In the genomic region with DNA sequence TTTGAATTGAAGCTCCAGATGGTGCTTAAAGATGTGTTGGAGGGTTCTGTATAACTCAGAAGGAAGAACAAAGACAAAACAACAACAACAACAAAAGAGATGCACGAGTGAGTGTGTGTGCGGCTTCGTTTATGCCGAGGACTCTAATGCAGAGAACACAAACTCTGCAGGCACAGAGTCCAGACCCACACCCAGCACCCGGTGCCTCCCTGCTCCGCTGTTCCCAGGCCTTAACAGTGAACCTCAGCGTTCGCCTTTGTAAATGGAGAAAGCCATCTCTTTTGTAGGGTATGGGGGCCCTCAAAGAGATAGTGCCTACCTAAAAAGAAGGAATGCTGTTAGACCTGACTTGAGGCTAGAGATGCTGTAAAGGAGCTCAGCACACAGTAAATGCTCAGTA, we compare ENCODE assay signal across 22 cellular contexts.
"Had no signal": no experiment of that assay in that cellular context is flagged by ENCODE, and none has a peak within 500 bp of the region (broad histone marks: within the 10 kb centered on the region; RNA-seq: fewer than 3 reads in every experiment).

No MANE protein-coding gene starts in this region.

- H2AFZ ChIP-seq: hepatocyte had no signal

- H3K27ac ChIP-seq: colonic mucosa, esophagus muscularis mucosa, foreskin keratinocyte, gastroesophageal sphincter, heart left ventricle, hepatocyte, lower lobe of right lung, prostate gland, right atrium auricular region, stomach, tibial artery had no signal

- DNase-seq: colonic mucosa; effector CD8-positive, alpha-beta T cell; foreskin keratinocyte; left cardiac atrium; left ventricle myocardium superior; lower lobe of right lung; stimulated activated CD4-positive, alpha-beta T cell treated with anti-CD3 and anti-CD28 coated beads, Interleukin-12 subunit alpha, Interleukin-12 subunit beta, amount 100 ng/mL, for 4 hours; stimulated activated CD4-positive, alpha-beta T cell treated with anti-CD3 and anti-CD28 coated beads, Interleukin-1b, Interleukin-23, amount 100 ng/mL, for 48 hours; stimulated activated CD4-positive, alpha-beta T cell treated with anti-CD3 and anti-CD28 coated beads, Interleukin-4, amount 100 ng/mL, for 1 hour; stimulated activated naive CD4-positive, alpha-beta T cell treated with Interleukin-2 at 50 U/mL for 16 hours; stomach had no signal

- H3K9me3 ChIP-seq: colonic mucosa, esophagus muscularis mucosa, gastroesophageal sphincter, heart left ventricle, lower lobe of right lung, prostate gland, right atrium auricular region, stomach, tibial artery had no signal

- H3K27me3 ChIP-seq: colonic mucosa, esophagus muscularis mucosa, foreskin keratinocyte, gastroesophageal sphincter, heart left ventricle, hepatocyte, right atrium auricular region, stomach, tibial artery had no signal

- H3K4me1 ChIP-seq: colonic mucosa, esophagus muscularis mucosa, foreskin keratinocyte, gastroesophageal sphincter, prostate gland, right atrium auricular region, tibial artery had no signal

- ATAC-seq: foreskin keratinocyte; gastroesophageal sphincter; heart left ventricle; left cardiac atrium; left ventricle myocardium superior; lower lobe of right lung; natural killer cell; sciatic nerve; stimulated activated effector memory CD8-positive, alpha-beta T cell treated with anti-CD3 and anti-CD28 coated beads, Interleukin-12 subunit alpha, Interleukin-12 subunit beta, amount 100 ng/mL, for 72 hours had no signal

- H3K4me3 ChIP-seq: colonic mucosa, esophagus muscularis mucosa, gastroesophageal sphincter, heart left ventricle, hepatocyte, lower lobe of right lung, prostate gland, right atrium auricular region, smooth muscle cell, stomach, tibial artery had no signal

- H3K36me3 ChIP-seq: colonic mucosa, esophagus muscularis mucosa, gastroesophageal sphincter, heart left ventricle, lower lobe of right lung, prostate gland, right atrium auricular region, stomach, tibial artery had no signal

- H3K4me2 ChIP-seq: hepatocyte, smooth muscle cell had no signal
